In the genomic region with DNA sequence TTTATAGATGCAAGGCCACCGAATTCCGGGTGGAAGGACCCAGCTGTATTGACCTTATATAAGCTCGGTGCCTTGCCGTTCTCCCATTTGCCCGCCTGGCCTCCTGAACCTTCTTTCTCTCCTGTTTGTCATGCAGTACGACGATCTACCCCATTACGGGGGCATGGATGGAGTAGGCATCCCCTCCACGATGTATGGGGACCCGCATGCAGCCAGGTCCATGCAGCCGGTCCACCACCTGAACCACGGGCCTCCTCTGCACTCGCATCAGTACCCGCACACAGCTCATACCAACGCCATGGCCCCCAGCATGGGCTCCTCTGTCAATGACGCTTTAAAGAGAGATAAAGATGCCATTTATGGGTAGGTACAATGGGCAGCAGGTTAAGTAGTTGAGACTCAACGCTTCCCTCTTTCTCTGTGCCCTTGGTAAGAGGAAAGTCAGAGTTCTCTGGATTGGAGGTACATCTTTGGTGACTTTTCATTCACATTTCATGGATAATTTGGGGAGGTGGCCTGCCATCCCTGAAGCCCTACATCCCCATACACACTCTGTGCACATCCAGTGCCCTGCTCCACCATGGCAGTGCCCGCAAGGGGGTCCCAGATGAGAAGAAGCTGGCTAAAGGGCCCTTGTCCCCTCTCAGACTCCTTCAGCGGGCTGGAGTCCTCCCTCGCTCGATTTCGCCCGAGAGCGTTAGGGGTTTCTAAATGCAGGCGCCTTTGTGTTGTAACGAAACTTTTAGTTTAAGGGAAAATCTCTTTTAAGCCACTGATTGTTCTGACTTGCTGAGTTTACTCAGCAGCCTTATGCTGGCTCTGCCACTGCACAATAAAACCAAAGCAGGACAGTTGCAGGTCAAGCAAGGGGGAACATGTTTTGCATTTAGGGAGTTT, we compare ENCODE assay signal across 8 cellular contexts. TPM values are rescaled to one million over a fixed set of nuclear protein-coding genes. Genes with fewer than 3 reads are reported as not detected.
DNase-seq lines count a peak whose midpoint lies in the region; ATAC-seq and TF ChIP-seq lines count a peak whose summit lies in the region.

No MANE protein-coding gene starts in this region.

- peaks cover 0 to 35% of the 10 kb centered on the region in 2 donors for H3K36me3 ChIP-seq in adrenal gland (replicated peaks in 1 of 2)
- H3K36me3 ChIP-seq in sigmoid colon: peaks cover 0 to 38% (median 4%) of the 10 kb centered on the region in 4 donors

- H3K27ac ChIP-seq in adrenal gland (peak overlapping the region; percentile 74 to 96 (median 93)), right cardiac atrium (ENCODE audit: low read length) (peak overlapping the region; percentile 97), sigmoid colon (peak overlapping the region; percentile 93 to 99 (median 98))

- TF ChIP-seq CTCF in adrenal gland (IDR thresholded peaks at IDR 0.05) (no peak), sigmoid colon (IDR thresholded peaks at IDR 0.05) (no peak)

- H3K4me3 ChIP-seq in adrenal gland: peak overlapping the region; percentile 31 to 71 (median 58)
- H3K4me3 ChIP-seq in right cardiac atrium (ENCODE audit: low read length): peak overlapping the region; percentile 88
- H3K4me3 ChIP-seq in sigmoid colon: peak overlapping the region; percentile 62 to 87 (median 84)

- 5 to 21% (median 8%) methylated on average over 16 to 26 of the region's 26 CpGs for WGBS in adrenal gland, 4 donors
- WGBS in right cardiac atrium: 33% methylated on average over 26 of the region's 26 CpGs
- WGBS in sigmoid colon, 2 donors: 27 to 53% methylated on average over 26 of the region's 26 CpGs

- H3K9me3 ChIP-seq in adrenal gland (replicated peaks in 1 of 3) (no peaks in the 10 kb centered on the region), right cardiac atrium (ENCODE audit: control insufficient read depth, low read length) (no peaks in the 10 kb centered on the region), sigmoid colon (no peaks in the 10 kb centered on the region)

- TF ChIP-seq POLR2A in adrenal gland (IDR thresholded peaks at IDR 0.05) (peak in 1 of 2 donors; percentile 44), sigmoid colon (IDR thresholded peaks at IDR 0.05) (peak in 1 of 2 donors; percentile 34)

- intact Hi-C loops in adrenal gland (cut with DNase I) (loop anchor here (5.0 to 10.0 kb wide), 2 partner anchors 139 to 777 kb away; no protein-coding TSS in a partner anchor), right cardiac atrium (cut with DNase I) (loop anchor here (10.0 kb wide), 4 partner anchors 57 to 1407 kb away; partner anchors contain the start of gene ETAA1 (in 1 of the 4)), sigmoid colon (cut with DNase I) (loop anchor here (10.0 kb wide), 4 partner anchors 527 to 957 kb away; partner anchors contain the start of gene ETAA1)

- H3K4me1 ChIP-seq in adrenal gland (replicated peaks in 1 of 2) (peaks cover 0 to 3% of the 10 kb centered on the region in 2 donors), right cardiac atrium (ENCODE audit: control insufficient read depth, insufficient read depth, low read length) (no peaks in the 10 kb centered on the region), sigmoid colon (peaks cover 0 to 8% (median 5%) of the 10 kb centered on the region in 4 donors)

- TF ChIP-seq EP300 in sigmoid colon (IDR thresholded peaks at IDR 0.05): no peak

- DNase-seq in GM03348 (ENCODE audit: low spot score) (peak; percentile 30), adrenal gland (peak in 5 of 7 donors; percentile 33 to 72 (median 43)), right cardiac atrium (peak; percentile 26 to 56 (median 44)), sigmoid colon (peak; percentile 77)
- DNase-seq in activated CD4-positive, alpha-beta T cell treated with anti-CD3 and anti-CD28 coated beads, Interleukin-2, amount 50 U/mL, for 4 hours: no peak
- DNase-seq in stimulated activated naive CD4-positive, alpha-beta T cell (lab: John Stamatoyannopoulos, UW): no peak
- no peak for DNase-seq in activated CD4-positive, alpha-beta T cell treated with anti-CD3 and anti-CD28 coated beads for 1 hour
- DNase-seq in stimulated activated CD4-positive, alpha-beta T cell treated with anti-CD3 and anti-CD28 coated beads, Interleukin-2, amount 100 ng/mL, for 48 hours: no peak

- no peak for ATAC-seq in right cardiac atrium

- H3K27me3 ChIP-seq in adrenal gland: no peaks in the 10 kb centered on the region
- H3K27me3 ChIP-seq in right cardiac atrium (ENCODE audit: control insufficient read depth, insufficient read depth): no peaks in the 10 kb centered on the region
- no peaks in the 10 kb centered on the region for H3K27me3 ChIP-seq in sigmoid colon

RNA-seq across cellular contexts. Expression of gene MEIS1, which starts 2.9 kb away (rescaled TPM):
- total RNA-seq in adrenal gland (100 to 1,000 TPM in 5 of 8 donors, 10 to 100 TPM in 3; 56.3 to 257 (median 129) TPM), right cardiac atrium (10 to 100 TPM; 20.4 to 41.2 (median 33.6) TPM), sigmoid colon (100 to 1,000 TPM; 108 to 144 (median 128) TPM)
- polyA plus RNA-seq in adrenal gland (100 to 1,000 TPM in 1 of 3 donors, 10 to 100 TPM in 2; 75.4 to 106 (median 98.4) TPM), right cardiac atrium (16.9 TPM), sigmoid colon (10 to 100 TPM in 1 of 3 donors, 1 to 10 TPM in 2; 2.8 to 14.2 (median 7.8) TPM)

Comparison
In these comparisons a context has a peak if more than half of its experiments do, and no peak if none do; other contexts are left out.
1. DNase-seq: peak in GM03348 (single experiment), adrenal gland (5 of 7), right cardiac atrium (3 of 3) and sigmoid colon (single experiment); none in activated CD4-positive, alpha-beta T cell treated with anti-CD3 and anti-CD28 coated beads, Interleukin-2, amount 50 U/mL, for 4 hours (0 of 2), stimulated activated naive CD4-positive, alpha-beta T cell (0 of 6), activated CD4-positive, alpha-beta T cell treated with anti-CD3 and anti-CD28 coated beads for 1 hour (single experiment) and stimulated activated CD4-positive, alpha-beta T cell treated with anti-CD3 and anti-CD28 coated beads, Interleukin-2, amount 100 ng/mL, for 48 hours (0 of 2).
2. Peak in every context shown above with its lines, with median percentiles within 50 percentile points of each other: H3K27ac ChIP-seq and H3K4me3 ChIP-seq.